Comparison of ENCODE assay signal across 8 cellular contexts in genomic region chr19:12495002-12495802, GRCh38. TPM values are rescaled to one million over a fixed set of nuclear protein-coding genes. Genes with fewer than 3 reads are reported as not detected.
A peak's percentile ranks its signal among the peaks of the same experiment; 100 is the strongest.
DNase-seq lines count a peak whose midpoint lies in the region; ATAC-seq and TF ChIP-seq lines count a peak whose summit lies in the region.

No MANE protein-coding gene starts in this region.

- TF ChIP-seq POLR2A in GM18526 (IDR thresholded peaks at IDR 0.05; ENCODE audit: extremely low read depth, insufficient read length): peak; percentile 84

- H3K36me3 ChIP-seq in A673 (ENCODE audit: insufficient read depth, low read length, poor library complexity, severe bottlenecking): no peaks in the 10 kb centered on the region
- H3K36me3 ChIP-seq in NT2/D1 (ENCODE audit: insufficient read depth, insufficient read length, low read length): no peaks in the 10 kb centered on the region

- intact Hi-C loops in A673 (cut with micrococcal nuclease; ENCODE audit: unreplicated experiment): no loop called here

- H3K9ac ChIP-seq in NT2/D1 (ENCODE audit: insufficient read length, low read depth): peak overlapping the region; percentile 95

- CTCF ChIA-PET in A673 (lab: Charles Lee): interaction anchor here (0.6 kb wide), 1 partner anchor 95 kb away, joined by 4 read pairs; no protein-coding TSS in a partner anchor

- ATAC-seq in HG03469 (IDR thresholded peaks at IDR 0.05; ENCODE audit: unreplicated experiment): peak; percentile 54

- no TSS peak for BruUV-seq in A673 (replicated peaks; lab: Mats Ljungman, UMichigan)

- POLR2A ChIA-PET in A673 (lab: Charles Lee; ENCODE audit: low non-redundant PET): interaction anchor here (0.5 to 0.6 kb wide), 2 partner anchors 23 to 654 kb away, joined by 3 read pairs; no protein-coding TSS in a partner anchor

- H3K4me3 ChIP-seq in A673 (ENCODE audit: low read depth, low read length, poor library complexity, severe bottlenecking): peak overlapping the region; percentile 57
- H3K4me3 ChIP-seq in NT2/D1 (ENCODE audit: insufficient read length, low read depth): peak overlapping the region; percentile 63
- H3K4me3 ChIP-seq in epithelial cell of esophagus (ENCODE audit: low read length): peak overlapping the region; percentile 49

- peak overlapping the region; percentile 92 for H3K27ac ChIP-seq in A673 (ENCODE audit: low read depth, low read length, poor library complexity, severe bottlenecking)

- H3K27me3 ChIP-seq in A673 (replicated peaks; ENCODE audit: insufficient read depth, low read depth, low read length, poor library complexity) (no peaks in the 10 kb centered on the region), NT2/D1 (ENCODE audit: insufficient read depth, insufficient read length) (no peaks in the 10 kb centered on the region)

- H3K4me1 ChIP-seq in A673 (ENCODE audit: insufficient read depth, low read length, poor library complexity, severe bottlenecking): no peaks in the 10 kb centered on the region
- H3K4me1 ChIP-seq in NT2/D1 (ENCODE audit: insufficient read depth, insufficient read length): no peaks in the 10 kb centered on the region

- peak; percentile 98 for DNase-seq in A673 (ENCODE audit: low spot score)
- DNase-seq in NT2/D1 (ENCODE audit: low read depth, low spot score): peak; percentile 93
- DNase-seq in activated T-cell treated with anti-CD3 and anti-CD28 coated beads for 4 hours: peak; percentile 87
- DNase-seq in epithelial cell of esophagus (ENCODE audit: low read depth): peak; percentile 81
- DNase-seq in middle frontal gyrus (ENCODE audit: extremely low spot score, low spot score): peak; percentile 88
- peak; percentile 87 to 91 for DNase-seq in stimulated activated CD8-positive, alpha-beta memory T cell treated with anti-CD3 and anti-CD28 coated beads, Interleukin-15, amount 100 ng/mL, for 48 hours (ENCODE audit: low read depth in 2 of 2)

- peaks cover 3% of the 10 kb centered on the region for H3K9me3 ChIP-seq in A673 (ENCODE audit: low read depth, low read length, poor library complexity, severe bottlenecking)
- peaks cover 5% of the 10 kb centered on the region; the same call in 1 of the 2 replicates for H3K9me3 ChIP-seq in NT2/D1 (ENCODE audit: insufficient read depth, low read length)

- TF ChIP-seq CTCF in A673 (conservative IDR thresholded peaks at IDR 0.05; ENCODE audit: low read depth, low read length): peak; percentile 78
- peak; percentile 26 for TF ChIP-seq CTCF in epithelial cell of esophagus (IDR thresholded peaks at IDR 0.05; ENCODE audit: insufficient read depth, low read depth, low read length, missing control alignments)

RNA-seq across cellular contexts. Expression of gene ZNF709, which starts 10.6 kb away (rescaled TPM):
- 3.6 and 5.1 TPM in 2 replicates for total RNA-seq in A673 (2021)

RNA-seq across cellular contexts. Expression of gene ZNF443, which starts 54.4 kb away (rescaled TPM):
- total RNA-seq in A673 (2021): 4.3 and 5.2 TPM in 2 replicates

RNA-seq across cellular contexts. Expression of gene ZNF564, which starts 56.1 kb away (rescaled TPM):
- 6.3 and 7.9 TPM in 2 replicates for total RNA-seq in A673 (2021)

Comparison
In these comparisons a context has a peak if more than half of its experiments do, and no peak if none do; other contexts are left out.
1. Peak in every context shown above with its lines: DNase-seq, ATAC-seq, H3K4me3 ChIP-seq and H3K27ac ChIP-seq.